8 cellular contexts compared by ENCODE assay signal in the genomic region with DNA sequence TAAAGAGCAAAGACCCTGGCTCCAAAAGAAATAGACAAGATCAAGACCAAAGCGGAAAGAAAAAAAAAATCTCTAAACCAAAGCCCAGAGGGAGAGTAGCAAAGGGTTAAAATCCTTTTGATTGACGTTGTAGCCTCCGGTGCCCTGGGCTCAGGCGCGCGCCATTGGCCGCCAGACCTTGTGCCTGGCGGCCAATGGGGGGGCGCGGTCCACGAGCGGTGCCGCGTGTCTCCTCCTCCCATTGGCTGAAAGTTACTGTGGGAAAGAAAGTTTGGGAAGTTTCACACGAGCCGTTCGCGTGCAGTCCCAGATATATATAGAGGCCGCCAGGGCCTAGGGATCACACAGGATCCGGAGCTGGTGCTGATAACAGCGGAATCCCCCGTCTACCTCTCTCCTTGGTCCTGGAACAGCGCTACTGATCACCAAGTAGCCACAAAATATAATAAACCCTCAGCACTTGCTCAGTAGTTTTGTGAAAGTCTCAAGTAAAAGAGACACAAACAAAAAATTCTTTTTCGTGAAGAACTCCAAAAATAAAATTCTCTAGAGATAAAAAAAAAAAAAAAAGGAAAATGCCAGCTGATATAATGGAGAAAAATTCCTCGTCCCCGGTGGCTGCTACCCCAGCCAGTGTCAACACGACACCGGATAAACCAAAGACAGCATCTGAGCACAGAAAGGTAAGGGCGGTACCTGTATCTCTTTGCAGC.
DNase-seq lines count a peak whose midpoint lies in the region; ATAC-seq and TF ChIP-seq lines count a peak whose summit lies in the region.

A gene with protein sequence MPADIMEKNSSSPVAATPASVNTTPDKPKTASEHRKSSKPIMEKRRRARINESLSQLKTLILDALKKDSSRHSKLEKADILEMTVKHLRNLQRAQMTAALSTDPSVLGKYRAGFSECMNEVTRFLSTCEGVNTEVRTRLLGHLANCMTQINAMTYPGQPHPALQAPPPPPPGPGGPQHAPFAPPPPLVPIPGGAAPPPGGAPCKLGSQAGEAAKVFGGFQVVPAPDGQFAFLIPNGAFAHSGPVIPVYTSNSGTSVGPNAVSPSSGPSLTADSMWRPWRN (plus strand): TSS at position 343 of the 713 bp plus-strand sequence. CDS start 233 bp downstream, at position 576.

- H3K4me1 ChIP-seq in duodenal mucosa (ENCODE audit: control insufficient read depth in 1 of 2, insufficient read depth in 2 of 2, low read length in 2 of 2) = peaks cover 41 to 55% of the 10 kb centered on the region in 2 donors

- ATAC-seq in HG02798 (IDR thresholded peaks at IDR 0.05; ENCODE audit: poor library complexity, unreplicated experiment) = peak; percentile 23

- DNase-seq in GM03348 (ENCODE audit: low spot score) (peak; percentile 97), NCI-H2107 treated with DMSO at 0.1 percent for 48 hours (lab: John Stamatoyannopoulos, UW; ENCODE audit: unreplicated experiment) (peak; percentile 52), left kidney (ENCODE audit: low read depth, low spot score) (peak; percentile 99)
- peak; percentile 64 for DNase-seq in stimulated activated CD4-positive, alpha-beta T cell treated with anti-CD3 and anti-CD28 coated beads, Interleukin-1b, Interleukin-23, amount 100 ng/mL, for 48 hours
- no peak for DNase-seq in NK-92 treated with Interleukin-12 subunit alpha and Interleukin-12 subunit beta, amount 100 ng/mL, for 24 hours (lab: John Stamatoyannopoulos, UW)

- H3K9ac ChIP-seq in duodenal mucosa (ENCODE audit: low read depth in 1 of 2, low read length in 2 of 2) = peak within 1 kb of the TSS; percentile 87 to 96

- H3K27ac ChIP-seq in VCaP = peak within 1 kb of the TSS; percentile 98
- H3K27ac ChIP-seq in duodenal mucosa (ENCODE audit: low read depth, low read length) = peak within 1 kb of the TSS; percentile 86

- H3K27me3 ChIP-seq in duodenal mucosa (ENCODE audit: control insufficient read depth in 1 of 2, insufficient read depth in 2 of 2, low read length in 2 of 2) = peaks cover 0 to 3% of the 10 kb centered on the region in 2 donors

- peaks cover 0 to 8% of the 10 kb centered on the region in 2 donors for H3K36me3 ChIP-seq in duodenal mucosa (ENCODE audit: control insufficient read depth in 1 of 2, insufficient read depth in 2 of 2, low read length in 2 of 2)

- H3K4me3 ChIP-seq in duodenal mucosa (ENCODE audit: low read depth in 1 of 2, low read length in 2 of 2) = peak within 1 kb of the TSS; percentile 89 to 94

- TF ChIP-seq CTCF in VCaP (conservative IDR thresholded peaks at IDR 0.05) = no peak

- H3K9me3 ChIP-seq in duodenal mucosa (ENCODE audit: control insufficient read depth in 1 of 2, low read length in 2 of 2) = no peaks in the 10 kb centered on the region
